ENCODE assay signal across 1 cellular context in the genomic region with DNA sequence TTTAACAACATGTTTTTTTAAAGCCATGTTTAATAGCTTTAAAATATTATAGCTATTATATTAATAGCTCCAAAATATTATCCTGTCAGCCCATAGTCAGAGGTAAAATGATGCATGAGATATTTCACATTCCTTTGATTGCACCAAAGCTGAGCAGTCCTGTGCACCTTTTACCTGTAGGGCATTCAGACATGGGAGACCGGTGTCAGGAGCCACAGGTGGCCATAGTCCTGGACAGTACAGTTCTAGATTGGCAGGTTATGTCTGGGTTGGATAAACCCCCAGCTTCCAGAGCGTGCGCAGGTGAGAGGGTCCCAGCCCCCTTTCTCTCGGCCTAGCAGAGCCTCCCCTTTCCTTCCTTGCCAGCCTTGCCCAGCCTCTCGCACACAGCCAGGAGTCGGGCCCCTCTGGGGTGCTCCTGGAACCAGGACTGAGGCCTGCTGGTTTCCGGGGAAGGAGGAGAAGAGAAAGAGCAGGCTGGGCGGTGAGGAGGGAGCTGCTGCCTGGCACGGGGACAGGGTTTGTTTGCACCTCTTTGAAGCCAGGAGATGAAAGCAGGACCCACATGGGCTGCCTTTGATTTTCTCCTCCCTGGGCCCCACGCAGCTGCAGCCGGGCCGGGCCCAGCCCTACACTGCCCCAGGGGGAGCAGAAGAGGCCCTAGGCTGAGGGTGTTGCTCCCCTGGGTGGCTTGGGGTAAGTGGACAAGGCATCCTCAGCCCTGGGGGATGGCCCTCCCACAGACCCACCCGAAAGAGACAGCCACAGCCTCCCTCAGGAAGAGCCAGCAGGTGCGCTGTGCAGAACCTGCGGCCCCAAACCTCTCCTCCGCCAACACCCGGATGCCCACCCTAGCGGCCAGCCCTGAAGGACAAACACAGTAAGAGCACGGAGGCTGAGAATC.
TF ChIP-seq lines count a peak whose summit lies in the region.

No MANE protein-coding gene starts in this region.

TF ChIP-seq in GM23338, 12 proteins besides CTCF, POLR2A, EP300 and RAD21:
- no peak for TF ChIP-seq CREB1 (CRISPR knock-in tag; IDR thresholded peaks at IDR 0.05; ENCODE audit: low read depth)
- TF ChIP-seq ZNF114 (CRISPR knock-in tag; IDR thresholded peaks at IDR 0.05) = no peak
- TF ChIP-seq ZNF462 (CRISPR knock-in tag; IDR thresholded peaks at IDR 0.05) = no peak
- TF ChIP-seq, protein P1, sequence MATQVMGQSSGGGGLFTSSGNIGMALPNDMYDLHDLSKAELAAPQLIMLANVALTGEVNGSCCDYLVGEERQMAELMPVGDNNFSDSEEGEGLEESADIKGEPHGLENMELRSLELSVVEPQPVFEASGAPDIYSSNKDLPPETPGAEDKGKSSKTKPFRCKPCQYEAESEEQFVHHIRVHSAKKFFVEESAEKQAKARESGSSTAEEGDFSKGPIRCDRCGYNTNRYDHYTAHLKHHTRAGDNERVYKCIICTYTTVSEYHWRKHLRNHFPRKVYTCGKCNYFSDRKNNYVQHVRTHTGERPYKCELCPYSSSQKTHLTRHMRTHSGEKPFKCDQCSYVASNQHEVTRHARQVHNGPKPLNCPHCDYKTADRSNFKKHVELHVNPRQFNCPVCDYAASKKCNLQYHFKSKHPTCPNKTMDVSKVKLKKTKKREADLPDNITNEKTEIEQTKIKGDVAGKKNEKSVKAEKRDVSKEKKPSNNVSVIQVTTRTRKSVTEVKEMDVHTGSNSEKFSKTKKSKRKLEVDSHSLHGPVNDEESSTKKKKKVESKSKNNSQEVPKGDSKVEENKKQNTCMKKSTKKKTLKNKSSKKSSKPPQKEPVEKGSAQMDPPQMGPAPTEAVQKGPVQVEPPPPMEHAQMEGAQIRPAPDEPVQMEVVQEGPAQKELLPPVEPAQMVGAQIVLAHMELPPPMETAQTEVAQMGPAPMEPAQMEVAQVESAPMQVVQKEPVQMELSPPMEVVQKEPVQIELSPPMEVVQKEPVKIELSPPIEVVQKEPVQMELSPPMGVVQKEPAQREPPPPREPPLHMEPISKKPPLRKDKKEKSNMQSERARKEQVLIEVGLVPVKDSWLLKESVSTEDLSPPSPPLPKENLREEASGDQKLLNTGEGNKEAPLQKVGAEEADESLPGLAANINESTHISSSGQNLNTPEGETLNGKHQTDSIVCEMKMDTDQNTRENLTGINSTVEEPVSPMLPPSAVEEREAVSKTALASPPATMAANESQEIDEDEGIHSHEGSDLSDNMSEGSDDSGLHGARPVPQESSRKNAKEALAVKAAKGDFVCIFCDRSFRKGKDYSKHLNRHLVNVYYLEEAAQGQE (IDR thresholded peaks at IDR 0.05; ENCODE audit: unreplicated experiment) = no peak
- TF ChIP-seq STAT1 (IDR thresholded peaks at IDR 0.05; ENCODE audit: unreplicated experiment) = no peak
